20 cellular contexts compared by ENCODE assay signal in genomic region chr5:111127453-111128195, GRCh38. TPM values are rescaled to one million over a fixed set of nuclear protein-coding genes. Genes with fewer than 3 reads are reported as not detected.
DNase-seq lines count a peak whose midpoint lies in the region; ATAC-seq, FAIRE-seq and TF ChIP-seq lines count a peak whose summit lies in the region.
"Had no signal": no experiment of that assay in that cellular context is flagged by ENCODE, and none has a peak within 500 bp of the region (broad histone marks: within the 10 kb centered on the region; RNA-seq: fewer than 3 reads in every experiment).

No MANE protein-coding gene starts in this region.

- CTCF ChIA-PET in A549 (lab: Yijun Ruan, JAX) = no interaction called here

- POLR2A ChIA-PET in A549 (lab: Yijun Ruan, JAX) = no interaction called here

- FAIRE-seq in A549 (lab: Jason Lieb, UNC) = no peak

- no peak for TF ChIP-seq EP300 in A549 (IDR thresholded peaks at IDR 0.05)

- no peak overlapping the region for H3K4me3 ChIP-seq in A549
- H3K4me3 ChIP-seq: GM23248, tibial nerve had no signal

- no peak overlapping the region for H3K4me2 ChIP-seq in A549

- DNase-seq in A549 (ENCODE audit: low read depth in 1 of 2, low spot score in 1 of 2) (no peak), HPDE6-E6E7 (ENCODE audit: extremely low spot score) (peak; percentile 21), glomerular visceral epithelial cell (ENCODE audit: extremely low spot score) (peak; percentile 12), amygdala (lab: John Stamatoyannopoulos, UW) (no peak)
- DNase-seq in stimulated activated CD4-positive, alpha-beta T cell treated with anti-CD3 and anti-CD28 coated beads, Interleukin-15, amount 100 ng/mL, for 24 hours = no peak
- DNase-seq: activated CD4-positive, alpha-beta T cell treated with anti-CD3 and anti-CD28 coated beads, Interleukin-2, amount 10 ng/mL, durations not matched to agents 7 days and 5 days; activated CD8-positive, alpha-beta memory T cell treated with anti-CD3 and anti-CD28 coated beads, Interleukin-2, amount 50 U/mL, for 48 hours; activated gamma-delta T cell treated with Interleukin-2 at 50 U/mL for 16 hours; anterior cingulate cortex; C1 segment of cervical spinal cord; GM23248; NCI-H2029 treated with DMSO at 0.1 percent for 48 hours; NCI-H510A treated with DMSO at 0.1 percent for 48 hours; OCI-M1; right cardiac atrium; stimulated activated naive CD4-positive, alpha-beta T cell had no signal

- ATAC-seq in A549 = no peak
- peak; percentile 61 for ATAC-seq in SK-N-SH treated with all-trans-retinoic acid at 6 μM for 48 hours
- no peak for ATAC-seq in GM19455 (IDR thresholded peaks at IDR 0.05; ENCODE audit: unreplicated experiment)
- no peak for ATAC-seq in GM18858 (IDR thresholded peaks at IDR 0.05; ENCODE audit: unreplicated experiment)
- ATAC-seq: right cardiac atrium had no signal

- TF ChIP-seq CTCF in A549 (IDR thresholded peaks at IDR 0.05) = no peak

- H3K27ac ChIP-seq in A549 = no peak overlapping the region
- H3K27ac ChIP-seq: GM23248, tibial nerve had no signal

- no peaks in the 10 kb centered on the region for H3K4me1 ChIP-seq in A549

- no peak for TF ChIP-seq RAD21 in A549 (conservative IDR thresholded peaks at IDR 0.05 in 1 of 2, IDR thresholded peaks at IDR 0.05 in 1 of 2)

- TF ChIP-seq POLR2A in A549 (IDR thresholded peaks at IDR 0.05; ENCODE audit: low read length) = no peak

- whole genome bisulfite sequencing in A549 (ENCODE audit: missing lambda C conversion rate) = 83% methylated on average over 3 of the region's 3 CpGs

- no peaks in the 10 kb centered on the region for H3K9me3 ChIP-seq in A549
- H3K9me3 ChIP-seq: tibial nerve had no signal

TF ChIP-seq in A549, 52 proteins besides CTCF, POLR2A, EP300 and RAD21:
- no peak for TF ChIP-seq RNF2 (IDR thresholded peaks at IDR 0.05; ENCODE audit: borderline replicate concordance, low read depth)
- TF ChIP-seq NFE2L2 (conservative IDR thresholded peaks at IDR 0.05; ENCODE audit: low read length) = no peak
- peak; percentile 33 for TF ChIP-seq MAFK (IDR thresholded peaks at IDR 0.05; ENCODE audit: partially characterized antibody)
TF ChIP-seq in A549: peak in this region for 1.

TF ChIP-seq in SK-N-SH treated with all-trans-retinoic acid at 6 μM for 48 hours, 23 proteins besides CTCF, POLR2A, EP300 and RAD21:
- TF ChIP-seq ZNF565 (CRISPR knock-in tag; conservative IDR thresholded peaks at IDR 0.05; ENCODE audit: low read depth) (no peak), PPARA (CRISPR knock-in tag; IDR thresholded peaks at IDR 0.05; ENCODE audit: borderline replicate concordance) (no peak), ESRRG (CRISPR knock-in tag; IDR thresholded peaks at IDR 0.05) (no peak), TCF4 (CRISPR knock-in tag; IDR thresholded peaks at IDR 0.05; ENCODE audit: borderline replicate concordance) (no peak), ZFP3 (CRISPR knock-in tag; IDR thresholded peaks at IDR 0.05) (no peak), RARB (CRISPR knock-in tag; IDR thresholded peaks at IDR 0.05) (no peak), CSDC2 (CRISPR knock-in tag; IDR thresholded peaks at IDR 0.05) (no peak)
- TF ChIP-seq, protein P1, sequence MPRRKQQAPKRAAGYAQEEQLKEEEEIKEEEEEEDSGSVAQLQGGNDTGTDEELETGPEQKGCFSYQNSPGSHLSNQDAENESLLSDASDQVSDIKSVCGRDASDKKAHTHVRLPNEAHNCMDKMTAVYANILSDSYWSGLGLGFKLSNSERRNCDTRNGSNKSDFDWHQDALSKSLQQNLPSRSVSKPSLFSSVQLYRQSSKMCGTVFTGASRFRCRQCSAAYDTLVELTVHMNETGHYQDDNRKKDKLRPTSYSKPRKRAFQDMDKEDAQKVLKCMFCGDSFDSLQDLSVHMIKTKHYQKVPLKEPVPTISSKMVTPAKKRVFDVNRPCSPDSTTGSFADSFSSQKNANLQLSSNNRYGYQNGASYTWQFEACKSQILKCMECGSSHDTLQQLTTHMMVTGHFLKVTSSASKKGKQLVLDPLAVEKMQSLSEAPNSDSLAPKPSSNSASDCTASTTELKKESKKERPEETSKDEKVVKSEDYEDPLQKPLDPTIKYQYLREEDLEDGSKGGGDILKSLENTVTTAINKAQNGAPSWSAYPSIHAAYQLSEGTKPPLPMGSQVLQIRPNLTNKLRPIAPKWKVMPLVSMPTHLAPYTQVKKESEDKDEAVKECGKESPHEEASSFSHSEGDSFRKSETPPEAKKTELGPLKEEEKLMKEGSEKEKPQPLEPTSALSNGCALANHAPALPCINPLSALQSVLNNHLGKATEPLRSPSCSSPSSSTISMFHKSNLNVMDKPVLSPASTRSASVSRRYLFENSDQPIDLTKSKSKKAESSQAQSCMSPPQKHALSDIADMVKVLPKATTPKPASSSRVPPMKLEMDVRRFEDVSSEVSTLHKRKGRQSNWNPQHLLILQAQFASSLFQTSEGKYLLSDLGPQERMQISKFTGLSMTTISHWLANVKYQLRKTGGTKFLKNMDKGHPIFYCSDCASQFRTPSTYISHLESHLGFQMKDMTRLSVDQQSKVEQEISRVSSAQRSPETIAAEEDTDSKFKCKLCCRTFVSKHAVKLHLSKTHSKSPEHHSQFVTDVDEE (CRISPR knock-in tag; IDR thresholded peaks at IDR 0.05) = no peak
- TF ChIP-seq, protein P2, sequence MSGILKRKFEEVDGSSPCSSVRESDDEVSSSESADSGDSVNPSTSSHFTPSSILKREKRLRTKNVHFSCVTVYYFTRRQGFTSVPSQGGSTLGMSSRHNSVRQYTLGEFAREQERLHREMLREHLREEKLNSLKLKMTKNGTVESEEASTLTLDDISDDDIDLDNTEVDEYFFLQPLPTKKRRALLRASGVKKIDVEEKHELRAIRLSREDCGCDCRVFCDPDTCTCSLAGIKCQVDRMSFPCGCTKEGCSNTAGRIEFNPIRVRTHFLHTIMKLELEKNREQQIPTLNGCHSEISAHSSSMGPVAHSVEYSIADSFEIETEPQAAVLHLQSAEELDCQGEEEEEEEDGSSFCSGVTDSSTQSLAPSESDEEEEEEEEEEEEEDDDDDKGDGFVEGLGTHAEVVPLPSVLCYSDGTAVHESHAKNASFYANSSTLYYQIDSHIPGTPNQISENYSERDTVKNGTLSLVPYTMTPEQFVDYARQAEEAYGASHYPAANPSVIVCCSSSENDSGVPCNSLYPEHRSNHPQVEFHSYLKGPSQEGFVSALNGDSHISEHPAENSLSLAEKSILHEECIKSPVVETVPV (CRISPR knock-in tag; IDR thresholded peaks at IDR 0.05) = no peak

RNA-seq across cellular contexts. Expression of gene WDR36, which starts 35.5 kb away (rescaled TPM):
- polyA plus RNA-seq in A549 (2011; rRNA removed) = 31.5 and 38.1 TPM in 2 replicates
- polyA plus RNA-seq in A549 (2012; cell fraction: cytosol; rRNA removed) = 5.0 and 5.4 TPM in 2 replicates
- 6.2 and 7.2 TPM in 2 replicates for polyA plus RNA-seq in A549 (2012; cell fraction: nucleus; rRNA removed)
- 15.3 to 17.5 TPM (median 15.3 TPM) in 3 replicates for polyA plus RNA-seq in A549 (2017; fragmentation: RNase III; extraction: RNeasy Plus Mini Kit Qiagen cat#74134 plus additional on column Dnase treatment)
- polyA minus RNA-seq in A549 (2011; rRNA and poly(A)+ RNA removed) = 43.7 and 70.7 TPM in 2 replicates

RNA-seq across cellular contexts. Expression of gene TSLP, which starts 56.1 kb away (rescaled TPM):
- polyA plus RNA-seq in A549 (2011; rRNA removed) = 0.04 TPM in 1 of 2 replicates, not detected in the other
- not detected in 2 replicates for polyA plus RNA-seq in A549 (2012; cell fraction: cytosol; rRNA removed)
- not detected in 2 replicates for polyA plus RNA-seq in A549 (2012; cell fraction: nucleus; rRNA removed)
- not detected in 3 replicates for polyA plus RNA-seq in A549 (2017; fragmentation: RNase III; extraction: RNeasy Plus Mini Kit Qiagen cat#74134 plus additional on column Dnase treatment)
- polyA minus RNA-seq in A549 (2011; rRNA and poly(A)+ RNA removed) = 0.12 TPM in 1 of 2 replicates, not detected in the other
- polyA plus RNA-seq: GM23248 had no signal

Comparison
In these comparisons a context has a peak if more than half of its experiments do, and no peak if none do; other contexts are left out.
1. DNase-seq: peak in HPDE6-E6E7 (single experiment) and glomerular visceral epithelial cell (single experiment); none in A549 (0 of 2), stimulated activated CD4-positive, alpha-beta T cell treated with anti-CD3 and anti-CD28 coated beads, Interleukin-15, amount 100 ng/mL, for 24 hours (single experiment) and amygdala (0 of 56).